15 cellular contexts compared by ENCODE assay signal in the genomic region with DNA sequence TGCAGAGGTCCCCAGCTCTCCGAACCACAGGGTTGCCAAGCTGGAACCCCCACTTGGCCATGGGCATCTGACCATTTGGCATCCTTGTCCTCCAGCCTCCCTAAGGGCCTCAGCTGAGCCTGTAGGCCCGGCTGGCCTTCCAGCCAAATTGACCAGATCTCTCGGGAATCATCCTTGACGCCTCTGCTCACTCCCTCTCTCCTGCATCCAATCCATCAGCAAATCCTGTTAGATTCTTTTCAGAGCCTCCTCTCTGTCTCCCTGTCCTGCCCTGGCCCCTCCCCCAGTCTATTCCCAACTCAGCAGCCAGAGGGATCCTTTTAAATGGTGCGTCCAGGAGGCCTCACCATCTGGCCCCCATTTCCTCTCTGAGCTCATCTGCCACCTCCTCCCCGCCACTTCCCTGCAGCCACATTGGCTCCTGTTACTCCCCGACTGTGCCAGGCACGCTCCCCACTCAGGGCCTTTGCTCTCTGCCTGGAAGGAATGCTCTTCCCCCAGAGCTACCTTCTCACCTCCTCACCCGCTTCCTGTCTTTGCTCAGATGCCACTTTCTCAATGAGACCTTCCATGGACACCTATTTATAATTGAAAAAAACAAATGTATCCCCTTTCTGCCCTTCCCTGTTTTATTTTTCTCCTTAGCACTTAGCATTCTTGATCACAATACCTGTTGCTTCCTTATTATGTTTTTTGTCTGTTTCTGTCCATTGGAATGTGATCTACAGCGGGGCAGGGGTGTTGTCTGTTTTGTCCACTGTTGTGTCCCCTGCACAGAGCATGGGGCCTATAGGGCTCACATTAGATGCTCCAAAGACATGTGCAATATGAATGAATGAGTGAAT.
DNase-seq lines count a peak whose midpoint lies in the region; ATAC-seq and TF ChIP-seq lines count a peak whose summit lies in the region.
"Had no signal": no experiment of that assay in that cellular context is flagged by ENCODE, and none has a peak within 500 bp of the region (broad histone marks: within the 10 kb centered on the region; RNA-seq: fewer than 3 reads in every experiment).

No MANE protein-coding gene starts in this region.

- H3K4me3 ChIP-seq in HFF-Myc (replicated peaks; ENCODE audit: low read depth, low read length) (no peak overlapping the region), SJCRH30 (no peak overlapping the region), mesendoderm (ENCODE audit: low read length) (no peak overlapping the region)
- H3K4me3 ChIP-seq: SK-N-MC had no signal

- H3K56ac ChIP-seq in mesendoderm (ENCODE audit: low read length) = peak overlapping the region; percentile 47

- no peak overlapping the region for H3K4me2 ChIP-seq in mesendoderm (ENCODE audit: low read length)

- no peak overlapping the region for H4K5ac ChIP-seq in mesendoderm (ENCODE audit: low read length)

- no peak overlapping the region for H3K9ac ChIP-seq in mesendoderm (ENCODE audit: low read length)

- H3K4me1 ChIP-seq in SJCRH30 = no peaks in the 10 kb centered on the region
- peaks cover 2% of the 10 kb centered on the region for H3K4me1 ChIP-seq in mesendoderm (ENCODE audit: control insufficient read depth, low read depth, low read length)

- H4K8ac ChIP-seq in mesendoderm (ENCODE audit: low read depth, low read length) = no peak overlapping the region

- H2AK5ac ChIP-seq in mesendoderm (ENCODE audit: low read length) = no peak overlapping the region

- no peak overlapping the region for H3K18ac ChIP-seq in mesendoderm (ENCODE audit: low read length)

- H3K9me3 ChIP-seq in SJCRH30 (replicated peaks) = no peaks in the 10 kb centered on the region
- H3K9me3 ChIP-seq: neutrophil had no signal

- H3K4ac ChIP-seq in mesendoderm (ENCODE audit: low read depth, low read length) = no peak overlapping the region

- H2BK5ac ChIP-seq in mesendoderm (ENCODE audit: low read length) = no peak overlapping the region

- no peak overlapping the region for H2BK120ac ChIP-seq in mesendoderm (ENCODE audit: low read depth, low read length)

- H3K79me2 ChIP-seq in mesendoderm (ENCODE audit: control insufficient read depth, insufficient read depth, low read length) = no peaks in the 10 kb centered on the region

- DNase-seq in DMS53 (lab: John Stamatoyannopoulos, UW) (peak; percentile 25), DMS53 treated with DMSO at 0.1 percent for 48 hours (lab: John Stamatoyannopoulos, UW; ENCODE audit: unreplicated experiment) (no peak), HFF-Myc (ENCODE audit: extremely low read depth, low read depth) (peak; percentile 81), SJCRH30 (peak; percentile 24 to 52), mesendoderm (peak; percentile 97)
- DNase-seq: activated CD4-positive, alpha-beta T cell treated with anti-CD3 and anti-CD28 coated beads, Interleukin-2, amount 50 U/mL, for 48 hours; effector memory CD8-positive, alpha-beta T cell; NCI-H1105 treated with DMSO at 0.1 percent for 48 hours; stimulated activated naive CD8-positive, alpha-beta T cell treated with anti-CD3 and anti-CD28 coated beads, Interleukin-15, amount 100 ng/mL, for 72 hours had no signal

- H2BK15ac ChIP-seq in mesendoderm (replicated peaks; ENCODE audit: low read depth) = no peak overlapping the region

- no peaks in the 10 kb centered on the region for H3K79me1 ChIP-seq in mesendoderm (ENCODE audit: low read length)

- no peaks in the 10 kb centered on the region for H3K36me3 ChIP-seq in SJCRH30
- no peaks in the 10 kb centered on the region for H3K36me3 ChIP-seq in mesendoderm (ENCODE audit: control insufficient read depth, insufficient read depth, low read length)
- H3K36me3 ChIP-seq: neutrophil had no signal

- H3K23ac ChIP-seq in mesendoderm (ENCODE audit: low read length) = no peak overlapping the region

- no peak overlapping the region for H3K27ac ChIP-seq in SJCRH30
- no peak overlapping the region for H3K27ac ChIP-seq in mesendoderm (ENCODE audit: low read depth, low read length)
- H3K27ac ChIP-seq: 22Rv1, neutrophil, SK-N-MC had no signal

- no CpG with 5 or more reads among the region's 10 CpGs for WGBS in mesendoderm (ENCODE audit: extremely low coverage, insufficient coverage, low lambda C conversion rate)

- H3K27me3 ChIP-seq in SJCRH30 (no peaks in the 10 kb centered on the region), mesendoderm (ENCODE audit: insufficient read depth, low read length, poor library complexity) (no peaks in the 10 kb centered on the region)

- peak; percentile 52 for TF ChIP-seq CTCF in HFF-Myc (IDR thresholded peaks at IDR 0.05; ENCODE audit: low read depth, low read length, missing control alignments)

- ATAC-seq in HG03342 (IDR thresholded peaks at IDR 0.05; ENCODE audit: unreplicated experiment) = no peak
- no peak for ATAC-seq in GM18511 (IDR thresholded peaks at IDR 0.05; ENCODE audit: unreplicated experiment)
- no peak for ATAC-seq in GM19023 (IDR thresholded peaks at IDR 0.05; ENCODE audit: unreplicated experiment)
- ATAC-seq: effector memory CD8-positive, alpha-beta T cell; stimulated activated naive CD8-positive, alpha-beta T cell treated with anti-CD3 and anti-CD28 coated beads, Interleukin-15, amount 100 ng/mL, for 72 hours had no signal
